8 cellular contexts compared by ENCODE assay signal in the genomic region with DNA sequence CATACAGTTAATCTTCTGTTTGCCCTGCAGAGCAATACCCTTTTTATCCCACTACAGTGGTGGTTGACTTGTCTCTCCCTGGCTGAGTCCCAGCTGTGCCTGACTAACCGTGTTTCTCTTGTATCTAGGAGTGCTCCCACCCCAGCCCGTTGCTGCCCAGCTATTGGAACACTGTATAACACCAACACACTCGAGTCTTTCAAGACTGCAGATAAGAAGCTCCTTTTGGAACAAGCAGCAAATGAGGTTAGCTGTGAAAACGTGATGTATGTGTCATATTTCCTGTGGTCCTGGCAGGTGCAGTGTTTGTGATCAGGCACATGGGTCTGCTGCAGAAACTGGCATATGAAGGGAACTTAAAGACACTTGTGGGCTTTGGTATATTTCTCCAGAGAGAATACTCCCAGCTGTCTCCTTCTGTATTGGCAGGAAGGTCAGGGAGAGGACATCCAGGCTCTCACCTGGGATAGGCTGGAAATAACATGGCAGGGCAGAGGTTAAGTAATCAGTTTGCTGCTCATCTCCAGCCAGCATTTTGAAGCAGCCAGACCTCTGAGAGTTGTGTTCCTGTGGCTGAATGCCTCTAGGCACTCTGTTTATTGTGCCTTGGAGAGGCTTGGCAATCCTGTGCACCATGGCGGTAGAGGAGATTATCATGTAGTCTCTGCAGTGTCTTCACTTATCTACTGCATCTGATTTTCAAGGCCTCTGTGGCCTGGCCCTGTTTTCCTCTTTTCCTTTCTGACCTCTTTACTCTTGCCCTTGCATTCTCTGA. TPM values are rescaled to one million over a fixed set of nuclear protein-coding genes. Genes with fewer than 3 reads are reported as not detected.
DNase-seq lines count a peak whose midpoint lies in the region; ATAC-seq, FAIRE-seq and TF ChIP-seq lines count a peak whose summit lies in the region.

No MANE protein-coding gene starts in this region.

- no peak for FAIRE-seq in small intestine (lab: Jason Lieb, UNC)

- H3K9me3 ChIP-seq in KOPT-K1 (ENCODE audit: insufficient read depth, low read length, poor library complexity, severe bottlenecking) (no peaks in the 10 kb centered on the region), small intestine (ENCODE audit: control insufficient read depth, low read depth) (no peaks in the 10 kb centered on the region)

- H3K9me3 Mint-ChIP-seq in GM23338, result no peaks in the 10 kb centered on the region

- in situ Hi-C loops in brain microvascular endothelial cell (cut with HindIII; ENCODE audit: low pct_ligation_motif_present, low sequenced_read_pairs), result no loop called here

- H3K27me3 ChIP-seq in brain microvascular endothelial cell (replicated peaks) (no peaks in the 10 kb centered on the region), small intestine (ENCODE audit: control insufficient read depth in 2 of 2, insufficient read depth in 2 of 2, low read length in 2 of 2) (no peaks in the 10 kb centered on the region), GM23338 (ENCODE audit: insufficient read depth) (no peaks in the 10 kb centered on the region)

- no peak overlapping the region for H3K4me2 ChIP-seq in GM23338

- H3K79me2 ChIP-seq in GM23338 (replicated peaks; ENCODE audit: insufficient read depth), result no peaks in the 10 kb centered on the region

- no peaks in the 10 kb centered on the region for H3K27me3 Mint-ChIP-seq in GM23338 (ENCODE audit: insufficient read depth, low read depth, poor library complexity)

- H3K4me3 ChIP-seq in brain microvascular endothelial cell (ENCODE audit: low read depth, low read length), result no peak overlapping the region
- no peak overlapping the region for H3K4me3 ChIP-seq in small intestine (ENCODE audit: low read depth in 1 of 2, low read length in 2 of 2)
- no peak overlapping the region for H3K4me3 ChIP-seq in GM23338

- H3K4me1 Mint-ChIP-seq in GM23338, result peaks cover 9% of the 10 kb centered on the region; the same call in 2 of the 3 replicates

- H2AFZ ChIP-seq in GM23338, result no peak overlapping the region

- no peak overlapping the region for H3K4me3 Mint-ChIP-seq in GM23338

- no peak overlapping the region for H3K27ac Mint-ChIP-seq in GM23338

- H4K20me1 ChIP-seq in GM23338 (replicated peaks; ENCODE audit: insufficient read depth), result no peaks in the 10 kb centered on the region

- no peaks in the 10 kb centered on the region for H3K9me2 ChIP-seq in GM23338 (ENCODE audit: insufficient read depth)

- DNase-seq in brain microvascular endothelial cell (peak; percentile 59), small intestine (peak; percentile 20), GM23338 (ENCODE audit: low spot score) (no peak)

- peaks cover 8% of the 10 kb centered on the region; the same call in 2 of the 3 replicates for H3K36me3 Mint-ChIP-seq in GM23338 (ENCODE audit: low read depth)

- no peak for TF ChIP-seq CTCF in brain microvascular endothelial cell (IDR thresholded peaks at IDR 0.05; ENCODE audit: low read depth, low read length, missing control alignments)
- TF ChIP-seq CTCF in GM23338 (conservative IDR thresholded peaks at IDR 0.05; ENCODE audit: low read depth in 2 of 2), result no peak

- H3K27ac ChIP-seq in KOPT-K1 (ENCODE audit: low read depth, low read length, poor library complexity, severe bottlenecking) (peak overlapping the region; percentile 56), brain microvascular endothelial cell (no peak overlapping the region), small intestine (ENCODE audit: low read depth in 1 of 2, low read length in 1 of 2) (peak overlapping the region; percentile 46 to 71), GM23338 (ENCODE audit: low read depth) (no peak overlapping the region)

- no peaks in the 10 kb centered on the region for H3F3A ChIP-seq in GM23338 (replicated peaks; ENCODE audit: low read depth)

- peak; percentile 70 for ATAC-seq in GM18909 (IDR thresholded peaks at IDR 0.05; ENCODE audit: poor library complexity, unreplicated experiment)
- ATAC-seq in GM23338, result no peak
- no peak for ATAC-seq in HG03135 (IDR thresholded peaks at IDR 0.05; ENCODE audit: unreplicated experiment)
- no peak for ATAC-seq in HG03095 (IDR thresholded peaks at IDR 0.05; ENCODE audit: unreplicated experiment)
- ATAC-seq in GM21367 (IDR thresholded peaks at IDR 0.05; ENCODE audit: unreplicated experiment), result no peak

- peaks cover 0 to 3% of the 10 kb centered on the region in 2 donors for H3K4me1 ChIP-seq in small intestine (ENCODE audit: control insufficient read depth in 2 of 2, insufficient read depth in 1 of 2, low read depth in 1 of 2, low read length in 1 of 2)
- H3K4me1 ChIP-seq in GM23338 (ENCODE audit: insufficient read depth), result no peaks in the 10 kb centered on the region

- 54 to 66% (median 57%) methylated on average over 5 of the region's 5 CpGs for WGBS in small intestine, 3 donors

- H3K36me3 ChIP-seq in KOPT-K1 (ENCODE audit: insufficient read depth, low read length), result peaks cover 66% of the 10 kb centered on the region
- H3K36me3 ChIP-seq in brain microvascular endothelial cell (replicated peaks), result peaks cover 41% of the 10 kb centered on the region
- peaks cover 15 to 22% of the 10 kb centered on the region in 2 donors for H3K36me3 ChIP-seq in small intestine (ENCODE audit: control insufficient read depth in 2 of 2, insufficient read depth in 2 of 2, low read length in 2 of 2)
- H3K36me3 ChIP-seq in GM23338 (ENCODE audit: insufficient read depth), result no peaks in the 10 kb centered on the region

TF ChIP-seq in GM23338, 12 proteins besides CTCF, POLR2A, EP300 and RAD21 (continues in another document):
- no peak for TF ChIP-seq POLR2AphosphoS5 (IDR thresholded peaks at IDR 0.05; ENCODE audit: low read depth)
- TF ChIP-seq, protein P1, sequence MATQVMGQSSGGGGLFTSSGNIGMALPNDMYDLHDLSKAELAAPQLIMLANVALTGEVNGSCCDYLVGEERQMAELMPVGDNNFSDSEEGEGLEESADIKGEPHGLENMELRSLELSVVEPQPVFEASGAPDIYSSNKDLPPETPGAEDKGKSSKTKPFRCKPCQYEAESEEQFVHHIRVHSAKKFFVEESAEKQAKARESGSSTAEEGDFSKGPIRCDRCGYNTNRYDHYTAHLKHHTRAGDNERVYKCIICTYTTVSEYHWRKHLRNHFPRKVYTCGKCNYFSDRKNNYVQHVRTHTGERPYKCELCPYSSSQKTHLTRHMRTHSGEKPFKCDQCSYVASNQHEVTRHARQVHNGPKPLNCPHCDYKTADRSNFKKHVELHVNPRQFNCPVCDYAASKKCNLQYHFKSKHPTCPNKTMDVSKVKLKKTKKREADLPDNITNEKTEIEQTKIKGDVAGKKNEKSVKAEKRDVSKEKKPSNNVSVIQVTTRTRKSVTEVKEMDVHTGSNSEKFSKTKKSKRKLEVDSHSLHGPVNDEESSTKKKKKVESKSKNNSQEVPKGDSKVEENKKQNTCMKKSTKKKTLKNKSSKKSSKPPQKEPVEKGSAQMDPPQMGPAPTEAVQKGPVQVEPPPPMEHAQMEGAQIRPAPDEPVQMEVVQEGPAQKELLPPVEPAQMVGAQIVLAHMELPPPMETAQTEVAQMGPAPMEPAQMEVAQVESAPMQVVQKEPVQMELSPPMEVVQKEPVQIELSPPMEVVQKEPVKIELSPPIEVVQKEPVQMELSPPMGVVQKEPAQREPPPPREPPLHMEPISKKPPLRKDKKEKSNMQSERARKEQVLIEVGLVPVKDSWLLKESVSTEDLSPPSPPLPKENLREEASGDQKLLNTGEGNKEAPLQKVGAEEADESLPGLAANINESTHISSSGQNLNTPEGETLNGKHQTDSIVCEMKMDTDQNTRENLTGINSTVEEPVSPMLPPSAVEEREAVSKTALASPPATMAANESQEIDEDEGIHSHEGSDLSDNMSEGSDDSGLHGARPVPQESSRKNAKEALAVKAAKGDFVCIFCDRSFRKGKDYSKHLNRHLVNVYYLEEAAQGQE (IDR thresholded peaks at IDR 0.05; ENCODE audit: unreplicated experiment), result no peak
- TF ChIP-seq, protein P2, sequence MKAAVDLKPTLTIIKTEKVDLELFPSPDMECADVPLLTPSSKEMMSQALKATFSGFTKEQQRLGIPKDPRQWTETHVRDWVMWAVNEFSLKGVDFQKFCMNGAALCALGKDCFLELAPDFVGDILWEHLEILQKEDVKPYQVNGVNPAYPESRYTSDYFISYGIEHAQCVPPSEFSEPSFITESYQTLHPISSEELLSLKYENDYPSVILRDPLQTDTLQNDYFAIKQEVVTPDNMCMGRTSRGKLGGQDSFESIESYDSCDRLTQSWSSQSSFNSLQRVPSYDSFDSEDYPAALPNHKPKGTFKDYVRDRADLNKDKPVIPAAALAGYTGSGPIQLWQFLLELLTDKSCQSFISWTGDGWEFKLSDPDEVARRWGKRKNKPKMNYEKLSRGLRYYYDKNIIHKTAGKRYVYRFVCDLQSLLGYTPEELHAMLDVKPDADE (IDR thresholded peaks at IDR 0.05), result no peak
- TF ChIP-seq EZH2 (IDR thresholded peaks at IDR 0.05; ENCODE audit: low read depth, unreplicated experiment), result no peak

RNA-seq across cellular contexts. Expression of a gene that starts 34.8 kb away (rescaled TPM):
- 10 to 100 TPM in 1 of 3 donors, 1 to 10 TPM in 2; 7.8 to 15.2 (median 8.1) TPM for polyA plus RNA-seq in small intestine
- 16.0 and 36.7 TPM in 2 replicates for total RNA-seq in GM23338 (2014; rRNA removed; shearing (Covaris generic))
- polyA plus RNA-seq in GM23338 (2016; fragmentation: Nextera tagmentation; extraction: Ambion mirVana), result 16.0 and 16.2 TPM in 2 replicates

Comparison
In these comparisons a context has a peak if more than half of its experiments do, and no peak if none do; other contexts are left out.
1. H3K27ac ChIP-seq: peak in KOPT-K1 (single experiment) and small intestine (2 of 2); none in brain microvascular endothelial cell (single experiment) and GM23338 (single experiment).